ENCODE assay signal across 11 cellular contexts in the genomic region with DNA sequence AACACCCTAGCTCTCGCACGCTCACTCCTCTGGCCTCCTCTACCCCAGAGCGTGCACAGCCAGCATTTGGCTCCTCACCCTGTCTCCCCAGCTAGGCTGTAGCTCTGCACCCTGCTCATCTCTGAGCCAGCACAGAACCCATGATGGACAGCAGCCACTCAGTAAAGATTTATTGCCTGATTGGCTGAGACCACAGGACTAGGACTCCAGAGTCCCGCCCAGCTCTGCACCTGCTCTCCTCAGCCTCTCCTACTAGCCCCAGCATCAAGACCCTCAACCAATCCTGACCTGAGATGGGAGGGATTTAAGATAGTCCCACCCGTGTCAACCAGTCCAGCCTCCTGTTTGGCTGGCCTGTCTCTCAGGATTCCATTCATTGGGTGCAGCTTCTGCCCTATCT. TPM values are rescaled to one million over a fixed set of nuclear protein-coding genes. Genes with fewer than 3 reads are reported as not detected.
DNase-seq lines count a peak whose midpoint lies in the region; ATAC-seq, FAIRE-seq and TF ChIP-seq lines count a peak whose summit lies in the region.
"Had no signal": no experiment of that assay in that cellular context is flagged by ENCODE, and none has a peak within 500 bp of the region (broad histone marks: within the 10 kb centered on the region; RNA-seq: fewer than 3 reads in every experiment).

No MANE protein-coding gene starts in this region.

- POLR2A ChIA-PET in A549 (lab: Yijun Ruan, JAX) (no interaction called here), HEK293 (lab: Yijun Ruan, JAX) (no interaction called here)

- H3K27ac ChIP-seq in A549: no peak overlapping the region
- H3K27ac ChIP-seq in HEK293 (ENCODE audit: extremely low read depth, low read depth, low read length): no peak overlapping the region
- H3K27ac ChIP-seq: tibial artery had no signal

- DNase-seq in A549 (ENCODE audit: low read depth in 1 of 2, low spot score in 1 of 2) (peak; percentile 24 to 66), SHP77 (lab: John Stamatoyannopoulos, UW) (peak; percentile 53 to 78), iPS DF 4.7 (ENCODE audit: extremely low read depth, low spot score) (peak; percentile 68), ureter (ENCODE audit: low spot score) (no peak)
- DNase-seq: CD8-positive, alpha-beta memory T cell; KG1 had no signal

- TF ChIP-seq CTCF in A549 (IDR thresholded peaks at IDR 0.05) (no peak), HEK293 (tag by site-specific recombination; IDR thresholded peaks at IDR 0.05) (no peak)

- TF ChIP-seq EP300 in A549 (IDR thresholded peaks at IDR 0.05): no peak

- H3K4me1 ChIP-seq in A549 (no peaks in the 10 kb centered on the region), HEK293 (ENCODE audit: control insufficient read depth, insufficient read depth, low read length) (no peaks in the 10 kb centered on the region)
- H3K4me1 ChIP-seq: tibial artery had no signal

- FAIRE-seq in A549 (lab: Jason Lieb, UNC): no peak

- no peaks in the 10 kb centered on the region for H3K36me3 ChIP-seq in HEK293 (ENCODE audit: control insufficient read depth in 2 of 2, insufficient read depth in 1 of 2, low read length in 2 of 2)
- H3K36me3 ChIP-seq: tibial artery had no signal

- H3K9me3 ChIP-seq in A549 (no peaks in the 10 kb centered on the region), HEK293 (ENCODE audit: control insufficient read depth, insufficient read depth, low read depth, low read length) (no peaks in the 10 kb centered on the region)
- H3K9me3 ChIP-seq: tibial artery had no signal

- no peak for TF ChIP-seq RAD21 in A549 (conservative IDR thresholded peaks at IDR 0.05 in 1 of 2, IDR thresholded peaks at IDR 0.05 in 1 of 2)

- no peak overlapping the region for H3K4me2 ChIP-seq in A549

- no peak overlapping the region for H3K4me3 ChIP-seq in A549
- no peak overlapping the region for H3K4me3 ChIP-seq in HEK293 (ENCODE audit: low read depth, low read length)
- H3K4me3 ChIP-seq: tibial artery had no signal

- ATAC-seq in A549 (peak; percentile 5 to 89; a peak in 3 of 6 replicates), HG03039 (IDR thresholded peaks at IDR 0.05; ENCODE audit: unreplicated experiment) (no peak), HG03521 (IDR thresholded peaks at IDR 0.05; ENCODE audit: unreplicated experiment) (no peak), HG02759 (IDR thresholded peaks at IDR 0.05; ENCODE audit: unreplicated experiment) (no peak)

- TF ChIP-seq POLR2A in A549 (IDR thresholded peaks at IDR 0.05; ENCODE audit: low read length): no peak

- 65% methylated on average over 4 of the region's 5 CpGs for WGBS in A549 (ENCODE audit: missing lambda C conversion rate)

- CTCF ChIA-PET in A549 (lab: Yijun Ruan, JAX): interaction anchor here (1.0 to 2.7 kb wide), 6 partner anchors 8 to 301 kb away, joined by 3 to 14 read pairs (median 8); no protein-coding TSS in a partner anchor
- CTCF ChIA-PET in HEK293 (lab: Yijun Ruan, JAX): interaction anchor here (1.0 to 1.1 kb wide), 3 partner anchors 10 to 41 kb away, joined by 3 to 5 read pairs (median 3); no protein-coding TSS in a partner anchor

TF ChIP-seq in A549, 52 proteins besides CTCF, POLR2A, EP300 and RAD21 (continues in another document):
- TF ChIP-seq, protein P1, sequence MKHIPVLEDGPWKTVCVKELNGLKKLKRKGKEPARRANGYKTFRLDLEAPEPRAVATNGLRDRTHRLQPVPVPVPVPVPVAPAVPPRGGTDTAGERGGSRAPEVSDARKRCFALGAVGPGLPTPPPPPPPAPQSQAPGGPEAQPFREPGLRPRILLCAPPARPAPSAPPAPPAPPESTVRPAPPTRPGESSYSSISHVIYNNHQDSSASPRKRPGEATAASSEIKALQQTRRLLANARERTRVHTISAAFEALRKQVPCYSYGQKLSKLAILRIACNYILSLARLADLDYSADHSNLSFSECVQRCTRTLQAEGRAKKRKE (CRISPR knock-in tag; IDR thresholded peaks at IDR 0.05; ENCODE audit: low read depth): no peak
- TF ChIP-seq ZC3H11A (IDR thresholded peaks at IDR 0.05) (no peak), RARB (CRISPR knock-in tag; IDR thresholded peaks at IDR 0.05) (no peak)

TF ChIP-seq in HEK293, 187 proteins besides CTCF, POLR2A, EP300 and RAD21:
- TF ChIP-seq, protein P2, sequence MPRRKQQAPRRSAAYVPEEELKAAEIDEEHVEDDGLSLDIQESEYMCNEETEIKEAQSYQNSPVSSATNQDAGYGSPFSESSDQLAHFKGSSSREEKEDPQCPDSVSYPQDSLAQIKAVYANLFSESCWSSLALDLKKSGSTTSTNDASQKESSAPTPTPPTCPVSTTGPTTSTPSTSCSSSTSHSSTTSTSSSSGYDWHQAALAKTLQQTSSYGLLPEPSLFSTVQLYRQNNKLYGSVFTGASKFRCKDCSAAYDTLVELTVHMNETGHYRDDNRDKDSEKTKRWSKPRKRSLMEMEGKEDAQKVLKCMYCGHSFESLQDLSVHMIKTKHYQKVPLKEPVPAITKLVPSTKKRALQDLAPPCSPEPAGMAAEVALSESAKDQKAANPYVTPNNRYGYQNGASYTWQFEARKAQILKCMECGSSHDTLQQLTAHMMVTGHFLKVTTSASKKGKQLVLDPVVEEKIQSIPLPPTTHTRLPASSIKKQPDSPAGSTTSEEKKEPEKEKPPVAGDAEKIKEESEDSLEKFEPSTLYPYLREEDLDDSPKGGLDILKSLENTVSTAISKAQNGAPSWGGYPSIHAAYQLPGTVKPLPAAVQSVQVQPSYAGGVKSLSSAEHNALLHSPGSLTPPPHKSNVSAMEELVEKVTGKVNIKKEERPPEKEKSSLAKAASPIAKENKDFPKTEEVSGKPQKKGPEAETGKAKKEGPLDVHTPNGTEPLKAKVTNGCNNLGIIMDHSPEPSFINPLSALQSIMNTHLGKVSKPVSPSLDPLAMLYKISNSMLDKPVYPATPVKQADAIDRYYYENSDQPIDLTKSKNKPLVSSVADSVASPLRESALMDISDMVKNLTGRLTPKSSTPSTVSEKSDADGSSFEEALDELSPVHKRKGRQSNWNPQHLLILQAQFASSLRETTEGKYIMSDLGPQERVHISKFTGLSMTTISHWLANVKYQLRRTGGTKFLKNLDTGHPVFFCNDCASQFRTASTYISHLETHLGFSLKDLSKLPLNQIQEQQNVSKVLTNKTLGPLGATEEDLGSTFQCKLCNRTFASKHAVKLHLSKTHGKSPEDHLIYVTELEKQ (tag by site-specific recombination; IDR thresholded peaks at IDR 0.05; ENCODE audit: borderline replicate concordance): peak; percentile 44; the same call in 1 of the 2 replicates
- peak; percentile 83 for TF ChIP-seq SP2 (tag by site-specific recombination; IDR thresholded peaks at IDR 0.05)
- no peak for TF ChIP-seq ZNF530 (tag by site-specific recombination; IDR thresholded peaks at IDR 0.05; ENCODE audit: low read depth)

RNA-seq across cellular contexts. Expression of gene C1QB, which starts 9.3 kb away (rescaled TPM):
- polyA plus RNA-seq in A549 (2011; rRNA removed): not detected in 2 replicates
- polyA plus RNA-seq in A549 (2012; cell fraction: cytosol; rRNA removed): not detected in 2 replicates
- not detected in 2 replicates for polyA plus RNA-seq in A549 (2012; cell fraction: nucleus; rRNA removed)
- polyA plus RNA-seq in A549 (2017; fragmentation: RNase III; extraction: RNeasy Plus Mini Kit Qiagen cat#74134 plus additional on column Dnase treatment): not detected in 3 replicates
- not detected in 2 replicates for polyA minus RNA-seq in A549 (2011; rRNA and poly(A)+ RNA removed)
- 92.9 TPM for total RNA-seq in ureter
- polyA plus RNA-seq: CD8-positive, alpha-beta memory T cell had no signal

RNA-seq across cellular contexts. Expression of gene C1QC, which starts 18.9 kb away (rescaled TPM):
- polyA plus RNA-seq in A549 (2011; rRNA removed): not detected in 2 replicates
- not detected in 2 replicates for polyA plus RNA-seq in A549 (2012; cell fraction: cytosol; rRNA removed)
- polyA plus RNA-seq in A549 (2012; cell fraction: nucleus; rRNA removed): not detected in 2 replicates
- polyA plus RNA-seq in A549 (2017; fragmentation: RNase III; extraction: RNeasy Plus Mini Kit Qiagen cat#74134 plus additional on column Dnase treatment): not detected in 3 replicates
- not detected in 2 replicates for polyA minus RNA-seq in A549 (2011; rRNA and poly(A)+ RNA removed)
- total RNA-seq in ureter: 85.3 TPM
- polyA plus RNA-seq: CD8-positive, alpha-beta memory T cell had no signal

RNA-seq across cellular contexts. Expression of gene C1QA, which starts 25.9 kb away (rescaled TPM):
- polyA plus RNA-seq in A549 (2011; rRNA removed): not detected in 2 replicates
- polyA plus RNA-seq in A549 (2012; cell fraction: cytosol; rRNA removed): not detected in 2 replicates
- polyA plus RNA-seq in A549 (2012; cell fraction: nucleus; rRNA removed): not detected in 2 replicates
- not detected in 3 replicates for polyA plus RNA-seq in A549 (2017; fragmentation: RNase III; extraction: RNeasy Plus Mini Kit Qiagen cat#74134 plus additional on column Dnase treatment)
- not detected in 2 replicates for polyA minus RNA-seq in A549 (2011; rRNA and poly(A)+ RNA removed)
- total RNA-seq in ureter: 64.0 TPM
- polyA plus RNA-seq: CD8-positive, alpha-beta memory T cell had no signal

RNA-seq across cellular contexts. Expression of gene EPHB2, which starts 48.3 kb away (rescaled TPM):
- polyA plus RNA-seq in A549 (2011; rRNA removed) (13.0 and 15.9 TPM in 2 replicates), A549 (2017; fragmentation: RNase III; extraction: RNeasy Plus Mini Kit Qiagen cat#74134 plus additional on column Dnase treatment) (31.4 to 35.3 TPM (median 33.8 TPM) in 3 replicates)
- polyA plus RNA-seq in A549 (2012; cell fraction: cytosol; rRNA removed): 18.6 and 22.8 TPM in 2 replicates
- polyA plus RNA-seq in A549 (2012; cell fraction: nucleus; rRNA removed): 40.4 and 46.8 TPM in 2 replicates
- 43.4 and 70.5 TPM in 2 replicates for polyA minus RNA-seq in A549 (2011; rRNA and poly(A)+ RNA removed)
- total RNA-seq in ureter: 14.6 TPM
- polyA plus RNA-seq: CD8-positive, alpha-beta memory T cell had no signal

Comparison
In these comparisons a context has a peak if more than half of its experiments do, and no peak if none do; other contexts are left out.
1. ATAC-seq: peak in A549 (2 of 2); none in HG03039 (single experiment), HG03521 (single experiment) and HG02759 (single experiment).